ENCODE assay signal across 23 cellular contexts in genomic region chr3:82274897-82275296, GRCh38.
"Had no signal": no experiment of that assay in that cellular context is flagged by ENCODE, and none has a peak within 500 bp of the region (broad histone marks: within the 10 kb centered on the region; RNA-seq: fewer than 3 reads in every experiment).

No MANE protein-coding gene starts in this region.

- H3K4me3 ChIP-seq: gastrocnemius medialis, mucosa of descending colon, neural progenitor cell, prostate gland, sigmoid colon, stomach, thyroid gland, vagina had no signal

- DNase-seq: cortex of kidney; foreskin fibroblast; gastrocnemius medialis; head of caudate nucleus; mesenchymal stem cell; mucosa of descending colon; naive B cell; nucleus accumbens; right cardiac atrium; sigmoid colon; stimulated activated CD4-positive, alpha-beta T cell treated with anti-CD3 and anti-CD28 coated beads, Interleukin-2, amount 100 ng/mL, for 24 hours; stimulated activated CD4-positive, alpha-beta T cell treated with anti-CD3 and anti-CD28 coated beads, Interleukin-4, amount 100 ng/mL, for 24 hours; stimulated activated naive CD4-positive, alpha-beta T cell treated with Interleukin-2 at 50 U/mL for 16 hours; stomach; thyroid gland; trophoblast cell had no signal

- H3K27me3 ChIP-seq: gastrocnemius medialis, neural progenitor cell, sigmoid colon, stomach, thyroid gland, vagina had no signal

- H3K4me3 Mint-ChIP-seq: mesothelial cell of epicardium; naive B cell; nephron; neural progenitor cell; stimulated activated effector memory CD8-positive, alpha-beta T cell treated with anti-CD3 and anti-CD28 coated beads, Interleukin-12 subunit alpha, Interleukin-12 subunit beta, amount 100 ng/mL, for 72 hours had no signal

- H3K27ac ChIP-seq: gastrocnemius medialis, neural progenitor cell, prostate gland, sigmoid colon, stomach, thyroid gland, vagina had no signal

- H3K9me3 ChIP-seq: gastrocnemius medialis, prostate gland, sigmoid colon, thyroid gland, vagina had no signal

- H3K36me3 Mint-ChIP-seq: naive B cell; neural progenitor cell; stimulated activated effector memory CD8-positive, alpha-beta T cell treated with anti-CD3 and anti-CD28 coated beads, Interleukin-12 subunit alpha, Interleukin-12 subunit beta, amount 100 ng/mL, for 72 hours had no signal

- H3K4me1 ChIP-seq: gastrocnemius medialis, neural progenitor cell, prostate gland, sigmoid colon, stomach, thyroid gland, vagina had no signal

- ATAC-seq: gastrocnemius medialis; left lobe of liver; mucosa of descending colon; right cardiac atrium; stimulated activated effector memory CD8-positive, alpha-beta T cell treated with anti-CD3 and anti-CD28 coated beads, Interleukin-12 subunit alpha, Interleukin-12 subunit beta, amount 100 ng/mL, for 72 hours had no signal

- H3K36me3 ChIP-seq: gastrocnemius medialis, neural progenitor cell, prostate gland, sigmoid colon, stomach, thyroid gland, vagina had no signal

- H3K27ac Mint-ChIP-seq: mesothelial cell of epicardium; naive B cell; nephron; neural progenitor cell; stimulated activated effector memory CD8-positive, alpha-beta T cell treated with anti-CD3 and anti-CD28 coated beads, Interleukin-12 subunit alpha, Interleukin-12 subunit beta, amount 100 ng/mL, for 72 hours had no signal

- H3K4me1 Mint-ChIP-seq: mesothelial cell of epicardium; naive B cell; nephron; neural progenitor cell; stimulated activated effector memory CD8-positive, alpha-beta T cell treated with anti-CD3 and anti-CD28 coated beads, Interleukin-12 subunit alpha, Interleukin-12 subunit beta, amount 100 ng/mL, for 72 hours had no signal
